In genomic region chr4:83387922-83388676, GRCh38 we compare ENCODE assay signal across 13 cellular contexts. TPM values are rescaled to one million over a fixed set of nuclear protein-coding genes. Genes with fewer than 3 reads are reported as not detected.
DNase-seq lines count a peak whose midpoint lies in the region; ATAC-seq, FAIRE-seq and TF ChIP-seq lines count a peak whose summit lies in the region.
"Had no signal": no experiment of that assay in that cellular context is flagged by ENCODE, and none has a peak within 500 bp of the region (broad histone marks: within the 10 kb centered on the region; RNA-seq: fewer than 3 reads in every experiment).

No MANE protein-coding gene starts in this region.

- 76 to 89% (median 83%) methylated on average over 4 of the region's 4 CpGs for WGBS in adrenal gland, 4 donors
- WGBS in heart left ventricle, 4 donors = 83 to 86% (median 86%) methylated on average over 4 of the region's 4 CpGs

- in situ Hi-C loops in SK-MEL-5 (cut with HindIII; ENCODE audit: low pct_unique_long_range_greater_than_20kb, low sequenced_read_pairs) = no loop called here
- in situ Hi-C loops in GM13976 (cut with MboI; ENCODE audit: low sequenced_read_pairs, unreplicated experiment) = no loop called here

- TF ChIP-seq POLR2A in adrenal gland (IDR thresholded peaks at IDR 0.05) = no peak
- no peak for TF ChIP-seq POLR2A in heart left ventricle (IDR thresholded peaks at IDR 0.05)

- peak overlapping the region; percentile 54 for H2AFZ ChIP-seq in osteoblast (ENCODE audit: low read length)

- ATAC-seq in heart left ventricle = no peak
- ATAC-seq: gastroesophageal sphincter had no signal

- H3K79me2 ChIP-seq in osteoblast (ENCODE audit: insufficient read depth, low read length) = no peaks in the 10 kb centered on the region

- H3K27ac ChIP-seq in adrenal gland (peak overlapping the region; percentile 51 to 87 (median 77)), osteoblast (ENCODE audit: low read depth, low read length) (no peak overlapping the region), heart left ventricle (no peak overlapping the region)
- H3K27ac ChIP-seq: cardiac muscle cell, gastroesophageal sphincter had no signal

- intact Hi-C loops in adrenal gland (cut with DNase I) = no loop called here
- intact Hi-C loops in heart left ventricle (cut with DNase I) = no loop called here

- no peaks in the 10 kb centered on the region for H3K36me3 ChIP-seq in adrenal gland (replicated peaks in 1 of 2)
- H3K36me3 ChIP-seq in osteoblast (ENCODE audit: insufficient read depth, low read length) = no peaks in the 10 kb centered on the region
- no peaks in the 10 kb centered on the region for H3K36me3 ChIP-seq in heart left ventricle
- H3K36me3 ChIP-seq: cardiac muscle cell, gastroesophageal sphincter had no signal

- no peak for FAIRE-seq in urothelium cell line (lab: Jason Lieb, UNC)

- H4K20me1 ChIP-seq in osteoblast (ENCODE audit: insufficient read depth, low read length) = no peaks in the 10 kb centered on the region

- H3K27me3 ChIP-seq in adrenal gland = no peaks in the 10 kb centered on the region
- no peaks in the 10 kb centered on the region for H3K27me3 ChIP-seq in osteoblast (ENCODE audit: insufficient read depth, low read length)
- no peaks in the 10 kb centered on the region for H3K27me3 ChIP-seq in heart left ventricle
- H3K27me3 ChIP-seq: gastroesophageal sphincter had no signal

- H3K4me1 ChIP-seq in adrenal gland (replicated peaks in 1 of 2) = peaks cover 35% of the 10 kb centered on the region in 2 donors
- H3K4me1 ChIP-seq in osteoblast (ENCODE audit: insufficient read depth, low read length) = no peaks in the 10 kb centered on the region
- peaks cover 0 to 11% (median 2%) of the 10 kb centered on the region in 12 donors for H3K4me1 ChIP-seq in heart left ventricle
- H3K4me1 ChIP-seq: gastroesophageal sphincter had no signal

- H3K4me3 ChIP-seq in Jurkat, Clone E6-1 (ENCODE audit: low read length) = no peak overlapping the region
- H3K4me3 ChIP-seq in adrenal gland = no peak overlapping the region
- no peak overlapping the region for H3K4me3 ChIP-seq in osteoblast (ENCODE audit: insufficient read depth, low read length)
- no peak overlapping the region for H3K4me3 ChIP-seq in heart left ventricle
- H3K4me3 ChIP-seq: cardiac muscle cell, gastroesophageal sphincter, psoas muscle had no signal

- peak; percentile 21 for DNase-seq in Jurkat, Clone E6-1 (ENCODE audit: low read depth, low spot score)
- DNase-seq in SK-MEL-5 (ENCODE audit: low read depth, low spot score) (peak; percentile 29), adrenal gland (peak; percentile 49 to 82 (median 63)), osteoblast (ENCODE audit: insufficient read length, low spot score, missing footprints) (no peak), urothelium cell line (ENCODE audit: low spot score) (no peak), heart left ventricle (no peak), GM13976 (ENCODE audit: low spot score) (no peak), RKO (ENCODE audit: low spot score) (no peak)
- DNase-seq: GF-D8, NCI-H187 treated with DMSO at 0.1 percent for 48 hours, psoas muscle had no signal

- H3K4me2 ChIP-seq in osteoblast (ENCODE audit: insufficient read depth, low read length) = no peak overlapping the region

- H3K9me3 ChIP-seq in adrenal gland (replicated peaks in 1 of 3) (no peaks in the 10 kb centered on the region), osteoblast (ENCODE audit: low read depth, low read length) (no peaks in the 10 kb centered on the region), heart left ventricle (no peaks in the 10 kb centered on the region)
- H3K9me3 ChIP-seq: gastroesophageal sphincter, psoas muscle had no signal

- TF ChIP-seq CTCF in adrenal gland (IDR thresholded peaks at IDR 0.05) (no peak), osteoblast (IDR thresholded peaks at IDR 0.05; ENCODE audit: extremely low read depth, low read depth, low read length) (no peak), heart left ventricle (IDR thresholded peaks at IDR 0.05) (no peak), GM13976 (IDR thresholded peaks at IDR 0.05; ENCODE audit: borderline replicate concordance, control extremely low read depth, extremely low read depth, insufficient read depth, missing control alignments) (no peak)

RNA-seq across cellular contexts. Expression of gene HPSE, which starts 53.5 kb away (rescaled TPM):
- polyA plus RNA-seq in Jurkat, Clone E6-1 (2012; ENCODE audit: insufficient read depth, insufficient read length) = 0.93 TPM
- 5.7 and 7.4 TPM in 2 replicates for total RNA-seq in SK-MEL-5 (2014; rRNA removed; shearing (Covaris generic))
- 4.6 and 4.9 TPM in 2 replicates for polyA plus RNA-seq in SK-MEL-5 (2015; cell fraction: cytosol; rRNA removed)
- 0.99 and 1.1 TPM in 2 replicates for polyA plus RNA-seq in SK-MEL-5 (2015; cell fraction: nucleus; rRNA removed)
- total RNA-seq in adrenal gland (10 to 100 TPM in 1 of 8 donors, 1 to 10 TPM in 7; 2.1 to 12.3 (median 7.3) TPM), osteoblast (0.29 and 0.36 TPM in 2 replicates), heart left ventricle (1 to 10 TPM in 2 of 9 donors, under 1 TPM in 7; 0.38 to 6.2 (median 0.75) TPM)
- polyA plus RNA-seq in adrenal gland (1 to 10 TPM in 2 of 3 donors, under 1 TPM in 1; 0.64 to 2.6 (median 2.0) TPM), heart left ventricle (under 1 TPM; 0.15 to 0.37 TPM)
- polyA plus RNA-seq: cardiac muscle cell had no signal

Comparison
In these comparisons a context has a peak if more than half of its experiments do, and no peak if none do; other contexts are left out.
1. DNase-seq: peak in Jurkat, Clone E6-1 (single experiment), SK-MEL-5 (single experiment) and adrenal gland (7 of 7); none in osteoblast (single experiment), urothelium cell line (single experiment), heart left ventricle (0 of 5), GM13976 (single experiment) and RKO (single experiment).
2. H3K27ac ChIP-seq: peak in adrenal gland (5 of 5); none in osteoblast (single experiment) and heart left ventricle (0 of 12).